Comparison of ENCODE assay signal across 21 cellular contexts in the genomic region with DNA sequence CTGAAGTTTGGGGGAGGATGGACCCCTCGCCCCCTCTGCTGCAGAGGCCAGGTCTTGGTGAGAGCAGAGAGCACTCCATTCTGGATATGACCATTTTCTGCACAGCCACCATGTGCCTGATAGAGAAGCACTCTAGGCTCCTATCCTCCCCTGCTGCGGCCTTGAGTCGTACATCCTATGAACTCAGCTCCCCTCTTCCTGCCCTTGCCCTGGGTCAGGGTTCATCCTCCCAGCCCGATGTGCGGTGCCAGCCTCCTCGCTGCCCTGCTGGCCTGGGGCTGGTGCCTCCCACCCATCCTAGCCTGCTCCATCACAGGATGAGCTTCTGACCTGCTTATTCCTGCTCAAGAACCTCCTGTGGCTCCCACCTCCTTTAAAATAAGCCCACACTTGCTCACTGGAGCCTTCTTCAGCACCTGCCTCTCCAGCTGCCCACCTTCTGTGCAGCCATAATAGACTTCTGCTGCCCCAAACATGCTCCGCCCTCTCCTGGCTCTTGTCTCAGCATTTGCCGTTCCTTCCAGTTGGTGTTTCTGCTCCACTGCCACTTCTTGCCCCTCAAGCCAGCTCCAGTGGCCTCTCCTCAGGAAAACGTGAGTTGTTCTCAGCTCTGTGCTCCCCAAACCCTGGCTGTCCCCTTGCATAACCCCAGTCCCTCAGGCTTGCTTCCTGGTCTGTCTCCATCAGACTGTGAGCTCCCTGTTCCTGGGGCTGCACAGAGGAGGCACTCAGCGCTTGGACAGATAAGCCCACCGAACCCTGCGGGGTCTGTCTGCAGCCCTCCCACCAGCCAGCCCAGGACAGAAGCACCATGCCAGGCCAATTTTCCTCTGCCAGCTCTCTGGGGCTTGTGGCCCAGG. TPM values are rescaled to one million over a fixed set of nuclear protein-coding genes. Genes with fewer than 3 reads are reported as not detected.
"Had no signal": no experiment of that assay in that cellular context is flagged by ENCODE, and none has a peak within 500 bp of the region (broad histone marks: within the 10 kb centered on the region; RNA-seq: fewer than 3 reads in every experiment).

No MANE protein-coding gene starts in this region.

- H3K36me3 ChIP-seq: colonic mucosa, left lung, thyroid gland, vagina had no signal

- FAIRE-seq: keratinocyte had no signal

- H3K4me3 Mint-ChIP-seq: activated CD4-positive, alpha-beta memory T cell treated with anti-CD3 and anti-CD28 coated beads for 36 hours; activated CD4-positive, alpha-beta T cell treated with anti-CD3 and anti-CD28 coated beads for 36 hours; activated CD8-positive, alpha-beta memory T cell treated with anti-CD3 and anti-CD28 coated beads, Interleukin-2, amount 10 ng/mL, durations not matched to agents 7 days and 5 days; naive thymus-derived CD8-positive, alpha-beta T cell; stimulated activated naive B cell treated with anti-CD40 and anti-IgM and Interleukin-4, amounts not matched to agents 10 μg/mL and 1 μg/mL and 100 μg/mL, for 72 hours had no signal

- H3K4me3 ChIP-seq: body of pancreas, colonic mucosa, left lung, mucosa of descending colon, thyroid gland, vagina had no signal

- H3K9me3 ChIP-seq: body of pancreas, colonic mucosa, left lung, mucosa of descending colon, thyroid gland, vagina had no signal

- H3K4me1 ChIP-seq: body of pancreas, colonic mucosa, left lung, thyroid gland, vagina had no signal

- H3K27ac Mint-ChIP-seq: activated CD4-positive, alpha-beta memory T cell treated with anti-CD3 and anti-CD28 coated beads for 36 hours; activated CD4-positive, alpha-beta T cell treated with anti-CD3 and anti-CD28 coated beads for 36 hours; activated CD8-positive, alpha-beta memory T cell treated with anti-CD3 and anti-CD28 coated beads, Interleukin-2, amount 10 ng/mL, durations not matched to agents 7 days and 5 days; activated naive CD4-positive, alpha-beta T cell treated with anti-CD3 and anti-CD28 coated beads, Interleukin-2, amount 50 U/mL, for 72 hours; stimulated activated naive B cell treated with anti-CD40 and anti-IgM and Interleukin-4, amounts not matched to agents 10 μg/mL and 1 μg/mL and 100 μg/mL, for 72 hours had no signal

- DNase-seq: activated CD4-positive, alpha-beta memory T cell treated with anti-CD3 and anti-CD28 coated beads for 36 hours; activated CD4-positive, alpha-beta T cell treated with anti-CD3 and anti-CD28 coated beads for 36 hours; activated CD8-positive, alpha-beta memory T cell treated with anti-CD3 and anti-CD28 coated beads, Interleukin-2, amount 10 ng/mL, durations not matched to agents 7 days and 5 days; activated T-cell treated with anti-CD3 and anti-CD28 coated beads, Interleukin-2, amount 50 U/mL, for 1 hour; amygdala; body of pancreas; central memory CD4-positive, alpha-beta T cell; colonic mucosa; left lung; mammary epithelial cell; mucosa of descending colon; nucleus accumbens; stimulated activated CD4-positive, alpha-beta T cell treated with anti-CD3 and anti-CD28 coated beads, Interleukin-4, amount 100 ng/mL, for 1 hour; stimulated activated naive B cell treated with anti-CD40 and anti-IgM and Interleukin-4, amounts not matched to agents 10 μg/mL and 1 μg/mL and 100 μg/mL, for 72 hours; thyroid gland had no signal

- H3K9me3 Mint-ChIP-seq: activated naive CD4-positive, alpha-beta T cell treated with anti-CD3 and anti-CD28 coated beads, Interleukin-2, amount 50 U/mL, for 72 hours; naive thymus-derived CD8-positive, alpha-beta T cell; stimulated activated naive B cell treated with anti-CD40 and anti-IgM and Interleukin-4, amounts not matched to agents 10 μg/mL and 1 μg/mL and 100 μg/mL, for 72 hours had no signal

- H3K27me3 Mint-ChIP-seq: activated CD4-positive, alpha-beta memory T cell treated with anti-CD3 and anti-CD28 coated beads for 36 hours had no signal

- H3K27ac ChIP-seq: body of pancreas, colonic mucosa, left lung, thyroid gland, vagina had no signal

- H3K4me1 Mint-ChIP-seq: activated CD4-positive, alpha-beta T cell treated with anti-CD3 and anti-CD28 coated beads for 36 hours; activated CD8-positive, alpha-beta memory T cell treated with anti-CD3 and anti-CD28 coated beads, Interleukin-2, amount 10 ng/mL, durations not matched to agents 7 days and 5 days; stimulated activated naive B cell treated with anti-CD40 and anti-IgM and Interleukin-4, amounts not matched to agents 10 μg/mL and 1 μg/mL and 100 μg/mL, for 72 hours had no signal

- H3K36me3 Mint-ChIP-seq: activated CD4-positive, alpha-beta memory T cell treated with anti-CD3 and anti-CD28 coated beads for 36 hours; activated CD8-positive, alpha-beta memory T cell treated with anti-CD3 and anti-CD28 coated beads, Interleukin-2, amount 10 ng/mL, durations not matched to agents 7 days and 5 days; activated naive CD4-positive, alpha-beta T cell treated with anti-CD3 and anti-CD28 coated beads, Interleukin-2, amount 50 U/mL, for 72 hours; naive thymus-derived CD8-positive, alpha-beta T cell; stimulated activated naive B cell treated with anti-CD40 and anti-IgM and Interleukin-4, amounts not matched to agents 10 μg/mL and 1 μg/mL and 100 μg/mL, for 72 hours had no signal

- ATAC-seq: activated CD4-positive, alpha-beta T cell treated with anti-CD3 and anti-CD28 coated beads for 36 hours; activated CD8-positive, alpha-beta memory T cell treated with anti-CD3 and anti-CD28 coated beads, Interleukin-2, amount 10 ng/mL, durations not matched to agents 7 days and 5 days; activated naive CD4-positive, alpha-beta T cell treated with anti-CD3 and anti-CD28 coated beads, Interleukin-2, amount 50 U/mL, for 72 hours; body of pancreas; esophagus mucosa; left lung; mucosa of descending colon; naive thymus-derived CD8-positive, alpha-beta T cell; stimulated activated naive B cell treated with anti-CD40 and anti-IgM and Interleukin-4, amounts not matched to agents 10 μg/mL and 1 μg/mL and 100 μg/mL, for 72 hours had no signal

RNA-seq across cellular contexts. Expression of a gene that starts 44.3 kb away (rescaled TPM):
- total RNA-seq: activated CD4-positive, alpha-beta memory T cell treated with anti-CD3 and anti-CD28 coated beads for 36 hours; activated CD4-positive, alpha-beta T cell treated with anti-CD3 and anti-CD28 coated beads for 36 hours; activated CD8-positive, alpha-beta memory T cell treated with anti-CD3 and anti-CD28 coated beads, Interleukin-2, amount 10 ng/mL, durations not matched to agents 7 days and 5 days; body of pancreas; esophagus mucosa; mammary epithelial cell; naive thymus-derived CD8-positive, alpha-beta T cell; skeletal muscle tissue; thyroid gland; vagina had no signal
- polyA plus RNA-seq: keratinocyte; mammary epithelial cell; naive thymus-derived CD8-positive, alpha-beta T cell had no signal
